Comparison of ENCODE assay signal across 1 cellular context in the genomic region with DNA sequence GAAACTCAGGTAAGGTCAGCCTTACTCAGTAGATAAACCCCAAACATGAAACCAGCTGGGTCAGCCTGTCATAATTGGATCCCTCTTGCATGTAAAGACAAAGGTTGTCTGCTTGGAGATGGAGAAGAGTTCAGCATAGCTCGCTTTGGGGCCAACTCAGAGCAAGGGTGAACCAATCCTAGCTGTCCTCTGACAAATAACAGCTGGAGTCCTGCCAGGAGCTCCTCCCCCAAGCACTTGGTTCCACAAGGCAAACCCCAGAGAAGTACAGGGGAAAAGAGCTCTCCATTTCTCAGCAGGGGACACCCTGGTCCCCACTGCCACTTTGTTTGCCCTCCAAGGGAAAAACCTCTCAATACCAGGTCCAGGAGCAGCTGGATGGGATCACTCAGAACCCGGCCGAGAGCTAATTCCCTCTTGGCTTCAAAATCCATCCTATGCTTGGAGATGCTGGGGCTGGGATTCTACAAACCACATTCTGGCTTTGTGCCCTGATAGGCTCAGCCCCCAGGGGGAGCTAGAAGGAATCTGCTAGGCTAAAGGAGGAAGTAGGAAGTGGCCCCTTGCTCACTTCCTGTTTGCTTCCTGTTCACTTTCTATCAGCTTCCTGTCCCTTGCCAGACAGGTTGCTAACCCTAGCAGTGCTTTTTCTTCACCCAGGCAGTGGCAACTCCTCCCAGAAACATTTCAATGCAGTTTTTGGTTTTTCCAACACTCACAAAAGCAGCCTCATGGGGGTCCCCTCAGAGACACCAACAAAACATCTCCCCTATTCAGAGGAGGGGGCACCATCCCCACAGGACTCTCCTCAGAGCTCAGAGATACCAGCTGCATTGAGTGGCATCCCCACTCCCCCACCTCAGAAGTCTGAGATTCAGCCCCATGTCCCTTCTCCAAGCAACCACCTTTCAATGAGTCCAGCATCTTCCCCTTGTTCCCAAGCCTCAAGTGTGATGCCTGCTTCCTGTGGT.
TF ChIP-seq lines count a peak whose summit lies in the region.

No MANE protein-coding gene starts in this region.

TF ChIP-seq in HepG2, 621 proteins besides CTCF, POLR2A, EP300 and RAD21 (continued from another document and continues in another):
- TF ChIP-seq, protein P1, sequence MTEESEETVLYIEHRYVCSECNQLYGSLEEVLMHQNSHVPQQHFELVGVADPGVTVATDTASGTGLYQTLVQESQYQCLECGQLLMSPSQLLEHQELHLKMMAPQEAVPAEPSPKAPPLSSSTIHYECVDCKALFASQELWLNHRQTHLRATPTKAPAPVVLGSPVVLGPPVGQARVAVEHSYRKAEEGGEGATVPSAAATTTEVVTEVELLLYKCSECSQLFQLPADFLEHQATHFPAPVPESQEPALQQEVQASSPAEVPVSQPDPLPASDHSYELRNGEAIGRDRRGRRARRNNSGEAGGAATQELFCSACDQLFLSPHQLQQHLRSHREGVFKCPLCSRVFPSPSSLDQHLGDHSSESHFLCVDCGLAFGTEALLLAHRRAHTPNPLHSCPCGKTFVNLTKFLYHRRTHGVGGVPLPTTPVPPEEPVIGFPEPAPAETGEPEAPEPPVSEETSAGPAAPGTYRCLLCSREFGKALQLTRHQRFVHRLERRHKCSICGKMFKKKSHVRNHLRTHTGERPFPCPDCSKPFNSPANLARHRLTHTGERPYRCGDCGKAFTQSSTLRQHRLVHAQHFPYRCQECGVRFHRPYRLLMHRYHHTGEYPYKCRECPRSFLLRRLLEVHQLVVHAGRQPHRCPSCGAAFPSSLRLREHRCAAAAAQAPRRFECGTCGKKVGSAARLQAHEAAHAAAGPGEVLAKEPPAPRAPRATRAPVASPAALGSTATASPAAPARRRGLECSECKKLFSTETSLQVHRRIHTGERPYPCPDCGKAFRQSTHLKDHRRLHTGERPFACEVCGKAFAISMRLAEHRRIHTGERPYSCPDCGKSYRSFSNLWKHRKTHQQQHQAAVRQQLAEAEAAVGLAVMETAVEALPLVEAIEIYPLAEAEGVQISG (CRISPR knock-in tag; IDR thresholded peaks at IDR 0.05), result peak; percentile 95
- TF ChIP-seq NBN (conservative IDR thresholded peaks at IDR 0.05) (no peak), CBX5 (CRISPR knock-in tag; IDR thresholded peaks at IDR 0.05; ENCODE audit: borderline replicate concordance) (no peak), THAP11 (CRISPR knock-in tag; IDR thresholded peaks at IDR 0.05) (peak; percentile 52), GABPA (IDR thresholded peaks at IDR 0.05; ENCODE audit: low read depth, low read length) (peak; percentile 74), GABPA (CRISPR knock-in tag; IDR thresholded peaks at IDR 0.05; ENCODE audit: low read depth) (peak; percentile 94), ZBTB7A (CRISPR knock-in tag; IDR thresholded peaks at IDR 0.05) (no peak), ETV6 (CRISPR knock-in tag; conservative IDR thresholded peaks at IDR 0.05) (peak; percentile 99), PHF20 (CRISPR knock-in tag; IDR thresholded peaks at IDR 0.05) (peak; percentile 82), U2AF2 (IDR thresholded peaks at IDR 0.05; ENCODE audit: low read depth, low read length) (no peak), STAG1 (CRISPR knock-in tag; IDR thresholded peaks at IDR 0.05) (no peak), ELF3 (CRISPR knock-in tag; IDR thresholded peaks at IDR 0.05) (peak; percentile 70), PLRG1 (conservative IDR thresholded peaks at IDR 0.05) (no peak), ZMYM4 (CRISPR knock-in tag; IDR thresholded peaks at IDR 0.05) (peak; percentile 77), BRD4 (CRISPR knock-in tag; IDR thresholded peaks at IDR 0.05) (no peak), GABPB1 (CRISPR knock-in tag; IDR thresholded peaks at IDR 0.05) (peak; percentile 82), ZNF207 (IDR thresholded peaks at IDR 0.05; ENCODE audit: borderline replicate concordance) (no peak), ZKSCAN1 (IDR thresholded peaks at IDR 0.05; ENCODE audit: low read length) (no peak), SMARCE1 (IDR thresholded peaks at IDR 0.05; ENCODE audit: borderline replicate concordance) (no peak), MLLT10 (CRISPR knock-in tag; IDR thresholded peaks at IDR 0.05) (no peak)
- TF ChIP-seq, protein P2, sequence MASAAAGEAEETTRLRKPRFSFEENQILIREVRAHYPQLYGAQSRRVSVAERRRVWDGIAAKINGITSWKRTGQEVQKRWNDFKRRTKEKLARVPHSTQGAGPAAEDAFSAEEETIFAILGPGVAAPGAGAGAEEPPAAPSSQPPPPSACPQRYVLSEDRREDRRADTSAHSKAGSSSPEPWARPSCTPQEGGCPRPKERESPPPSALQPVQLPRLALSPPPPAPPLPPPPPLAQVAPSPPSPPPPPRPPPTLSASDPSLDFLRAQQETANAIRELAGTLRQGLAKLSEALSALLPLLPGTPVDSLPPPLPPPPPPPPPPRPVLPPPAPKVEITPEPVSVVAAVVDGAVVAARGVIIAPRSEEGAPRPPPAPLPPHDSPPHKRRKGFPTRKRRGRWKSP (CRISPR knock-in tag; IDR thresholded peaks at IDR 0.05), result no peak
- TF ChIP-seq, protein P3, sequence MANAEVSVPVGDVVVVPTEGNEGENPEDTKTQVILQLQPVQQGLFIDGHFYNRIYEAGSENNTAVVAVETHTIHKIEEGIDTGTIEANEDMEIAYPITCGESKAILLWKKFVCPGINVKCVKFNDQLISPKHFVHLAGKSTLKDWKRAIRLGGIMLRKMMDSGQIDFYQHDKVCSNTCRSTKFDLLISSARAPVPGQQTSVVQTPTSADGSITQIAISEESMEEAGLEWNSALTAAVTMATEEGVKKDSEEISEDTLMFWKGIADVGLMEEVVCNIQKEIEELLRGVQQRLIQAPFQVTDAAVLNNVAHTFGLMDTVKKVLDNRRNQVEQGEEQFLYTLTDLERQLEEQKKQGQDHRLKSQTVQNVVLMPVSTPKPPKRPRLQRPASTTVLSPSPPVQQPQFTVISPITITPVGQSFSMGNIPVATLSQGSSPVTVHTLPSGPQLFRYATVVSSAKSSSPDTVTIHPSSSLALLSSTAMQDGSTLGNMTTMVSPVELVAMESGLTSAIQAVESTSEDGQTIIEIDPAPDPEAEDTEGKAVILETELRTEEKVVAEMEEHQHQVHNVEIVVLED (CRISPR knock-in tag; IDR thresholded peaks at IDR 0.05; ENCODE audit: borderline replicate concordance), result no peak
- TF ChIP-seq, protein P4, sequence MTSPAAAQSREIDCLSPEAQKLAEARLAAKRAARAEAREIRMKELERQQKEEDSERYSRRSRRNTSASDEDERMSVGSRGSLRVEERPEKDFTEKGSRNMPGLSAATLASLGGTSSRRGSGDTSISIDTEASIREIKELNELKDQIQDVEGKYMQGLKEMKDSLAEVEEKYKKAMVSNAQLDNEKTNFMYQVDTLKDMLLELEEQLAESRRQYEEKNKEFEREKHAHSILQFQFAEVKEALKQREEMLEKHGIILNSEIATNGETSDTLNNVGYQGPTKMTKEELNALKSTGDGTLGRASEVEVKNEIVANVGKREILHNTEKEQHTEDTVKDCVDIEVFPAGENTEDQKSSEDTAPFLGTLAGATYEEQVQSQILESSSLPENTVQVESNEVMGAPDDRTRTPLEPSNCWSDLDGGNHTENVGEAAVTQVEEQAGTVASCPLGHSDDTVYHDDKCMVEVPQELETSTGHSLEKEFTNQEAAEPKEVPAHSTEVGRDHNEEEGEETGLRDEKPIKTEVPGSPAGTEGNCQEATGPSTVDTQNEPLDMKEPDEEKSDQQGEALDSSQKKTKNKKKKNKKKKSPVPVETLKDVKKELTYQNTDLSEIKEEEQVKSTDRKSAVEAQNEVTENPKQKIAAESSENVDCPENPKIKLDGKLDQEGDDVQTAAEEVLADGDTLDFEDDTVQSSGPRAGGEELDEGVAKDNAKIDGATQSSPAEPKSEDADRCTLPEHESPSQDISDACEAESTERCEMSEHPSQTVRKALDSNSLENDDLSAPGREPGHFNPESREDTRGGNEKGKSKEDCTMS (CRISPR knock-in tag; conservative IDR thresholded peaks at IDR 0.05), result no peak
- TF ChIP-seq, protein P5, sequence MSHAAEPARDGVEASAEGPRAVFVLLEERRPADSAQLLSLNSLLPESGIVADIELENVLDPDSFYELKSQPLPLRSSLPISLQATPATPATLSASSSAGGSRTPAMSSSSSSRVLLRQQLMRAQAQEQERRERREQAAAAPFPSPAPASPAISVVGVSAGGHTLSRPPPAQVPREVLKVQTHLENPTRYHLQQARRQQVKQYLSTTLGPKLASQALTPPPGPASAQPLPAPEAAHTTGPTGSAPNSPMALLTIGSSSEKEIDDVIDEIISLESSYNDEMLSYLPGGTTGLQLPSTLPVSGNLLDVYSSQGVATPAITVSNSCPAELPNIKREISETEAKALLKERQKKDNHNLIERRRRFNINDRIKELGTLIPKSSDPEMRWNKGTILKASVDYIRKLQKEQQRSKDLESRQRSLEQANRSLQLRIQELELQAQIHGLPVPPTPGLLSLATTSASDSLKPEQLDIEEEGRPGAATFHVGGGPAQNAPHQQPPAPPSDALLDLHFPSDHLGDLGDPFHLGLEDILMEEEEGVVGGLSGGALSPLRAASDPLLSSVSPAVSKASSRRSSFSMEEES (CRISPR knock-in tag; IDR thresholded peaks at IDR 0.05), result no peak
- TF ChIP-seq, protein P6, sequence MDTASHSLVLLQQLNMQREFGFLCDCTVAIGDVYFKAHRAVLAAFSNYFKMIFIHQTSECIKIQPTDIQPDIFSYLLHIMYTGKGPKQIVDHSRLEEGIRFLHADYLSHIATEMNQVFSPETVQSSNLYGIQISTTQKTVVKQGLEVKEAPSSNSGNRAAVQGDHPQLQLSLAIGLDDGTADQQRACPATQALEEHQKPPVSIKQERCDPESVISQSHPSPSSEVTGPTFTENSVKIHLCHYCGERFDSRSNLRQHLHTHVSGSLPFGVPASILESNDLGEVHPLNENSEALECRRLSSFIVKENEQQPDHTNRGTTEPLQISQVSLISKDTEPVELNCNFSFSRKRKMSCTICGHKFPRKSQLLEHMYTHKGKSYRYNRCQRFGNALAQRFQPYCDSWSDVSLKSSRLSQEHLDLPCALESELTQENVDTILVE (CRISPR knock-in tag; IDR thresholded peaks at IDR 0.05), result no peak
- TF ChIP-seq, protein P7, sequence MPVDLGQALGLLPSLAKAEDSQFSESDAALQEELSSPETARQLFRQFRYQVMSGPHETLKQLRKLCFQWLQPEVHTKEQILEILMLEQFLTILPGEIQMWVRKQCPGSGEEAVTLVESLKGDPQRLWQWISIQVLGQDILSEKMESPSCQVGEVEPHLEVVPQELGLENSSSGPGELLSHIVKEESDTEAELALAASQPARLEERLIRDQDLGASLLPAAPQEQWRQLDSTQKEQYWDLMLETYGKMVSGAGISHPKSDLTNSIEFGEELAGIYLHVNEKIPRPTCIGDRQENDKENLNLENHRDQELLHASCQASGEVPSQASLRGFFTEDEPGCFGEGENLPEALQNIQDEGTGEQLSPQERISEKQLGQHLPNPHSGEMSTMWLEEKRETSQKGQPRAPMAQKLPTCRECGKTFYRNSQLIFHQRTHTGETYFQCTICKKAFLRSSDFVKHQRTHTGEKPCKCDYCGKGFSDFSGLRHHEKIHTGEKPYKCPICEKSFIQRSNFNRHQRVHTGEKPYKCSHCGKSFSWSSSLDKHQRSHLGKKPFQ (CRISPR knock-in tag; IDR thresholded peaks at IDR 0.05; ENCODE audit: insufficient replicate concordance), result no peak
- TF ChIP-seq, protein P8, sequence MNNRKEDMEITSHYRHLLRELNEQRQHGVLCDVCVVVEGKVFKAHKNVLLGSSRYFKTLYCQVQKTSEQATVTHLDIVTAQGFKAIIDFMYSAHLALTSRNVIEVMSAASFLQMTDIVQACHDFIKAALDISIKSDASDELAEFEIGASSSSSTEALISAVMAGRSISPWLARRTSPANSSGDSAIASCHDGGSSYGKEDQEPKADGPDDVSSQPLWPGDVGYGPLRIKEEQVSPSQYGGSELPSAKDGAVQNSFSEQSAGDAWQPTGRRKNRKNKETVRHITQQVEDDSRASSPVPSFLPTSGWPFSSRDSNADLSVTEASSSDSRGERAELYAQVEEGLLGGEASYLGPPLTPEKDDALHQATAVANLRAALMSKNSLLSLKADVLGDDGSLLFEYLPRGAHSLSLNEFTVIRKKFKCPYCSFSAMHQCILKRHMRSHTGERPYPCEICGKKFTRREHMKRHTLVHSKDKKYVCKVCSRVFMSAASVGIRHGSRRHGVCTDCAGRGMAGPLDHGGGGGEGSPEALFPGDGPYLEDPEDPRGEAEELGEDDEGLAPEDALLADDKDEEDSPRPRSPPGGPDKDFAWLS (CRISPR knock-in tag; IDR thresholded peaks at IDR 0.05; ENCODE audit: borderline replicate concordance), result no peak
- TF ChIP-seq, protein P9, sequence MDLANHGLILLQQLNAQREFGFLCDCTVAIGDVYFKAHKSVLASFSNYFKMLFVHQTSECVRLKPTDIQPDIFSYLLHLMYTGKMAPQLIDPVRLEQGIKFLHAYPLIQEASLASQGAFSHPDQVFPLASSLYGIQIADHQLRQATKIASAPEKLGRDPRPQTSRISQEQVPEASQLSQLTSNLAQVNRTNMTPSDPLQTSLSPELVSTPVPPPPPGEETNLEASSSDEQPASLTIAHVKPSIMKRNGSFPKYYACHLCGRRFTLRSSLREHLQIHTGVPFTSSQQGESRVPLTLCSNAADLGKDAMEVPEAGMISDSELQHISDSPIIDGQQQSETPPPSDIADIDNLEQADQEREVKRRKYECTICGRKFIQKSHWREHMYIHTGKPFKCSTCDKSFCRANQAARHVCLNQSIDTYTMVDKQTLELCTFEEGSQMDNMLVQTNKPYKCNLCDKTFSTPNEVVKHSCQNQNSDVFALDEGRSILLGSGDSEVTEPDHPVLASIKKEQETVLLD (CRISPR knock-in tag; IDR thresholded peaks at IDR 0.05; ENCODE audit: low read depth), result no peak
- TF ChIP-seq, protein P10, sequence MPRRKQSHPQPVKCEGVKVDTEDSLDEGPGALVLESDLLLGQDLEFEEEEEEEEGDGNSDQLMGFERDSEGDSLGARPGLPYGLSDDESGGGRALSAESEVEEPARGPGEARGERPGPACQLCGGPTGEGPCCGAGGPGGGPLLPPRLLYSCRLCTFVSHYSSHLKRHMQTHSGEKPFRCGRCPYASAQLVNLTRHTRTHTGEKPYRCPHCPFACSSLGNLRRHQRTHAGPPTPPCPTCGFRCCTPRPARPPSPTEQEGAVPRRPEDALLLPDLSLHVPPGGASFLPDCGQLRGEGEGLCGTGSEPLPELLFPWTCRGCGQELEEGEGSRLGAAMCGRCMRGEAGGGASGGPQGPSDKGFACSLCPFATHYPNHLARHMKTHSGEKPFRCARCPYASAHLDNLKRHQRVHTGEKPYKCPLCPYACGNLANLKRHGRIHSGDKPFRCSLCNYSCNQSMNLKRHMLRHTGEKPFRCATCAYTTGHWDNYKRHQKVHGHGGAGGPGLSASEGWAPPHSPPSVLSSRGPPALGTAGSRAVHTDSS (CRISPR knock-in tag; conservative IDR thresholded peaks at IDR 0.05), result no peak
- TF ChIP-seq, protein P11, sequence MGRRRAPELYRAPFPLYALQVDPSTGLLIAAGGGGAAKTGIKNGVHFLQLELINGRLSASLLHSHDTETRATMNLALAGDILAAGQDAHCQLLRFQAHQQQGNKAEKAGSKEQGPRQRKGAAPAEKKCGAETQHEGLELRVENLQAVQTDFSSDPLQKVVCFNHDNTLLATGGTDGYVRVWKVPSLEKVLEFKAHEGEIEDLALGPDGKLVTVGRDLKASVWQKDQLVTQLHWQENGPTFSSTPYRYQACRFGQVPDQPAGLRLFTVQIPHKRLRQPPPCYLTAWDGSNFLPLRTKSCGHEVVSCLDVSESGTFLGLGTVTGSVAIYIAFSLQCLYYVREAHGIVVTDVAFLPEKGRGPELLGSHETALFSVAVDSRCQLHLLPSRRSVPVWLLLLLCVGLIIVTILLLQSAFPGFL (CRISPR knock-in tag; IDR thresholded peaks at IDR 0.05), result no peak
- TF ChIP-seq, protein P12, sequence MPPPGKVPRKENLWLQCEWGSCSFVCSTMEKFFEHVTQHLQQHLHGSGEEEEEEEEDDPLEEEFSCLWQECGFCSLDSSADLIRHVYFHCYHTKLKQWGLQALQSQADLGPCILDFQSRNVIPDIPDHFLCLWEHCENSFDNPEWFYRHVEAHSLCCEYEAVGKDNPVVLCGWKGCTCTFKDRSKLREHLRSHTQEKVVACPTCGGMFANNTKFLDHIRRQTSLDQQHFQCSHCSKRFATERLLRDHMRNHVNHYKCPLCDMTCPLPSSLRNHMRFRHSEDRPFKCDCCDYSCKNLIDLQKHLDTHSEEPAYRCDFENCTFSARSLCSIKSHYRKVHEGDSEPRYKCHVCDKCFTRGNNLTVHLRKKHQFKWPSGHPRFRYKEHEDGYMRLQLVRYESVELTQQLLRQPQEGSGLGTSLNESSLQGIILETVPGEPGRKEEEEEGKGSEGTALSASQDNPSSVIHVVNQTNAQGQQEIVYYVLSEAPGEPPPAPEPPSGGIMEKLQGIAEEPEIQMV (CRISPR knock-in tag; IDR thresholded peaks at IDR 0.05; ENCODE audit: low read depth), result no peak
